In the genomic region with DNA sequence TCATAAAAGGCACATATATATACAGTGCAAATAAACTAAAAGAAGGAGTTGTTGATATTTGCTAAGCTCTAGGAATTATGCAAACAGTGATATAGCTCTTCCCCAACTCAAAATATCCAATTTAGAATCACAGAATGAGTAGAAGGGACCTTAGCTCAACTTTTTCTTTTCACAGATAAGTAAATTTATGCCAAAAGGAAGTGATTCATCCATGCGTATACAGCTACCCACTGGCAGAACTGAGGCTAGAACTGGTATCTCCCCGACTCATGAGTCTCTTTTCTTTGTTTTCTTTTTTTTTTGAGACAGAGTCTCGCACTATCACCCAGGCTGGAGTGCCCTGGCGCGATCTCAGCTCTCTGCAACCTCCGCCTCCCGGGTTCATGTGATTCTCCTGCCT, we compare ENCODE assay signal across 8 cellular contexts. TPM values are rescaled to one million over a fixed set of nuclear protein-coding genes. Genes with fewer than 3 reads are reported as not detected.
DNase-seq lines count a peak whose midpoint lies in the region; ATAC-seq and TF ChIP-seq lines count a peak whose summit lies in the region.

No MANE protein-coding gene starts in this region.

- H3K4me3 Mint-ChIP-seq in stimulated activated effector memory CD8-positive, alpha-beta T cell treated with anti-CD3 and anti-CD28 coated beads, Interleukin-12 subunit alpha, Interleukin-12 subunit beta, amount 100 ng/mL, for 72 hours = peak overlapping the region; percentile 51

- H3K4me3 ChIP-seq in epithelial cell of proximal tubule (ENCODE audit: low read depth, low read length) = no peak overlapping the region

- peaks cover 36% of the 10 kb centered on the region for H3K4me1 Mint-ChIP-seq in stimulated activated effector memory CD8-positive, alpha-beta T cell treated with anti-CD3 and anti-CD28 coated beads, Interleukin-12 subunit alpha, Interleukin-12 subunit beta, amount 100 ng/mL, for 72 hours

- no peaks in the 10 kb centered on the region for H3K9me3 Mint-ChIP-seq in stimulated activated effector memory CD8-positive, alpha-beta T cell treated with anti-CD3 and anti-CD28 coated beads, Interleukin-12 subunit alpha, Interleukin-12 subunit beta, amount 100 ng/mL, for 72 hours

- no peak for TF ChIP-seq CTCF in epithelial cell of proximal tubule (conservative IDR thresholded peaks at IDR 0.05; ENCODE audit: low read depth, low read length)

- ATAC-seq in stimulated activated effector memory CD8-positive, alpha-beta T cell treated with anti-CD3 and anti-CD28 coated beads, Interleukin-12 subunit alpha, Interleukin-12 subunit beta, amount 100 ng/mL, for 72 hours = peak; percentile 99
- ATAC-seq in HG02610 (IDR thresholded peaks at IDR 0.05; ENCODE audit: unreplicated experiment) = no peak
- no peak for ATAC-seq in left lobe of liver

- no peak overlapping the region for H3K27ac Mint-ChIP-seq in stimulated activated effector memory CD8-positive, alpha-beta T cell treated with anti-CD3 and anti-CD28 coated beads, Interleukin-12 subunit alpha, Interleukin-12 subunit beta, amount 100 ng/mL, for 72 hours

- DNase-seq in activated CD4-positive, alpha-beta T cell treated with anti-CD3 and anti-CD28 coated beads for 4 hours = peak; percentile 12 to 18
- DNase-seq in activated CD4-positive, alpha-beta T cell treated with anti-CD3 and anti-CD28 coated beads, Interleukin-2, amount 50 U/mL, for 4 hours = no peak
- DNase-seq in RKO (ENCODE audit: low spot score) = peak; percentile 94
- peak; percentile 41 for DNase-seq in epithelial cell of proximal tubule (ENCODE audit: low read depth)
- no peak for DNase-seq in stimulated activated effector memory CD8-positive, alpha-beta T cell treated with anti-CD3 and anti-CD28 coated beads, Interleukin-12 subunit alpha, Interleukin-12 subunit beta, amount 100 ng/mL, for 72 hours (ENCODE audit: low spot score in 2 of 2)
- no peak for DNase-seq in nucleus accumbens (lab: John Stamatoyannopoulos, UW)
- no peak for DNase-seq in left lobe of liver (ENCODE audit: low spot score)

- H3K36me3 Mint-ChIP-seq in stimulated activated effector memory CD8-positive, alpha-beta T cell treated with anti-CD3 and anti-CD28 coated beads, Interleukin-12 subunit alpha, Interleukin-12 subunit beta, amount 100 ng/mL, for 72 hours = no peaks in the 10 kb centered on the region

RNA-seq across cellular contexts. Expression of a gene that starts 54.2 kb away (rescaled TPM):
- total RNA-seq in epithelial cell of proximal tubule = 52.9 and 58.5 TPM in 2 replicates
- total RNA-seq in left lobe of liver = 16.2 TPM

Comparison
In these comparisons a context has a peak if more than half of its experiments do, and no peak if none do; other contexts are left out.
1. DNase-seq: peak in activated CD4-positive, alpha-beta T cell treated with anti-CD3 and anti-CD28 coated beads for 4 hours (2 of 2), RKO (single experiment) and epithelial cell of proximal tubule (single experiment); none in activated CD4-positive, alpha-beta T cell treated with anti-CD3 and anti-CD28 coated beads, Interleukin-2, amount 50 U/mL, for 4 hours (0 of 2), stimulated activated effector memory CD8-positive, alpha-beta T cell treated with anti-CD3 and anti-CD28 coated beads, Interleukin-12 subunit alpha, Interleukin-12 subunit beta, amount 100 ng/mL, for 72 hours (0 of 2), nucleus accumbens (0 of 56) and left lobe of liver (single experiment).